ENCODE assay signal across 13 cellular contexts in the genomic region with DNA sequence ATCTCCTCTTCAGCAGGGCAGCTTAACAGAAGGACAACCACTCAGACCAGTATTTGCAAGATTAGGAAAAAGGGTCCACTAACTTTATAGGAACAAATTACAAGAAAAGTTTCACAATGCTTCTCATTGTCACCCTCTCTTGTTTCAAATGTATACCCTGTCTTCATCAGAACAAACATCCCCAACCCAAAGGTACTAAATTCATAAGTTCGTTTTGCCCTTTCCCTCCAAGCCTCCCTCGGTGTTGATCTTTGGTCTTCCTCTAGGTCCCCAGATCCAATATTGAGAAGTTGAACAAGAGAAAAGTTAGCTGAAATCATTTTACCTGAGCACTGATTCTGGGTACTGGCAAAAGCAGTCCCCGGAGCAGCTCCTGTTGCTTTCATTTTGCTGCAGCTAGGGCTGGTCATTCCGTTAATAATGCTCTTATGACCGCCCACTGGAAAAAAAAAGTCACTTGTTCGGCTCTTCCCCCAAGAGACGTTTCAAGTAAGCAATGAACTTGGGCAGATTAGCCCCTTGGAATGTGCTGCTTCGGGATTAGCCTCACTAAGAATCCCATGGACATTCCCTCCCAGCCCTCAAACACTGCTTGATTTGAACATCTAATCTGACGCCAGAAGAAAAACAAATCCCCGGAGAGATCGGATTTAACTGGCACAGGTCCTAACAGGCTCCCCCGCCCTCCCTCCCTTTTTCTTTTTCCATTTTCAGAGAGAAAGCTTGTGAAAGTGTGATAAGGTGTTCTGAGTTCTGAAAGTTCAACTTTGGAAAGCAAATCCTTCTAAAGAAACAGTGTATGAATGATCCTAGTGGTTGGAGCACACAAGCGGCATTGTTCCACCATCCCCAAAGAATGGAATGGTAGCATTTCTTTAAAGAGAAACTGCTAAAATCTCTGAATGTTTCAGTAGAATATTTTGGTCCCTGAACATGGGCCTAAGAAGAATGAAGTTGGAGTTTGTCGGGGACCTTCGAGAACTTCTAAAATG.
DNase-seq lines count a peak whose midpoint lies in the region; ATAC-seq and TF ChIP-seq lines count a peak whose summit lies in the region.
"Had no signal": no experiment of that assay in that cellular context is flagged by ENCODE, and none has a peak within 500 bp of the region (broad histone marks: within the 10 kb centered on the region; RNA-seq: fewer than 3 reads in every experiment).

No MANE protein-coding gene starts in this region.

- intact Hi-C loops in heart right ventricle (cut with DNase I) (no loop called here), psoas muscle (cut with DNase I) (no loop called here)

- ATAC-seq in heart right ventricle (peak in 7 of 8 donors; percentile 38 to 75 (median 71)), psoas muscle (no peak), GM18867 (IDR thresholded peaks at IDR 0.05; ENCODE audit: unreplicated experiment) (no peak)
- ATAC-seq: stimulated activated naive CD8-positive, alpha-beta T cell treated with anti-CD3 and anti-CD28 coated beads, Interleukin-15, Interleukin-2, amounts not matched to agents 100 U/mL and 50 U/mL, for 24 hours had no signal

- WGBS in heart right ventricle, 2 donors: 29 to 34% methylated on average over 15 of the region's 15 CpGs
- 34 to 49% (median 37%) methylated on average over 15 of the region's 15 CpGs for WGBS in psoas muscle, 3 donors

- no peak for TF ChIP-seq CTCF in heart right ventricle (IDR thresholded peaks at IDR 0.05)
- no peak for TF ChIP-seq CTCF in psoas muscle (IDR thresholded peaks at IDR 0.05)

- peak overlapping the region; percentile 78 for H3K4me3 ChIP-seq in adipocyte (ENCODE audit: low read length)
- peak overlapping the region in 9 of 10 donors; percentile 13 to 55 (median 49) for H3K4me3 ChIP-seq in heart right ventricle
- H3K4me3 ChIP-seq in psoas muscle: peak overlapping the region; percentile 52

- H3K4me1 ChIP-seq in adipocyte (ENCODE audit: control insufficient read depth, insufficient read depth, low read length): peaks cover 10% of the 10 kb centered on the region
- H3K4me1 ChIP-seq in heart right ventricle: peaks cover 0 to 6% (median 0%) of the 10 kb centered on the region in 9 donors
- no peaks in the 10 kb centered on the region for H3K4me1 ChIP-seq in psoas muscle

- DNase-seq in AG08396 (ENCODE audit: low spot score): peak; percentile 5
- no peak for DNase-seq in adipocyte (ENCODE audit: low read depth)
- peak in 1 of 2 donors; percentile 13 for DNase-seq in heart right ventricle
- DNase-seq in psoas muscle: no peak
- DNase-seq in stimulated activated CD4-positive, alpha-beta T cell treated with anti-CD3 and anti-CD28 coated beads, Interleukin-4, amount 100 ng/mL, for 1 hour: no peak
- DNase-seq in hepatic stellate cell (ENCODE audit: low spot score): no peak
- DNase-seq in stimulated activated CD4-positive, alpha-beta T cell treated with anti-CD3 and anti-CD28 coated beads, Interleukin-2, amount 100 ng/mL, for 48 hours: no peak
- DNase-seq: CD4-positive, CD25-positive, alpha-beta regulatory T cell; effector CD8-positive, alpha-beta T cell; Kasumi-1; stimulated activated naive CD8-positive, alpha-beta T cell treated with anti-CD3 and anti-CD28 coated beads, Interleukin-15, Interleukin-2, amounts not matched to agents 100 U/mL and 50 U/mL, for 24 hours had no signal

- H3K27me3 ChIP-seq in adipocyte (replicated peaks; ENCODE audit: control insufficient read depth, insufficient read depth, low read length) (no peaks in the 10 kb centered on the region), heart right ventricle (peaks cover 0 to 4% (median 0%) of the 10 kb centered on the region in 7 donors), psoas muscle (ENCODE audit: insufficient read depth in 3 of 3, low read length in 2 of 3) (peaks cover 0 to 4% (median 0%) of the 10 kb centered on the region in 3 donors)

- H3K36me3 ChIP-seq in adipocyte (ENCODE audit: control insufficient read depth, insufficient read depth, low read length, severe bottlenecking): no peaks in the 10 kb centered on the region
- no peaks in the 10 kb centered on the region for H3K36me3 ChIP-seq in heart right ventricle
- H3K36me3 ChIP-seq in psoas muscle (ENCODE audit: insufficient read depth in 1 of 2, low read depth in 1 of 2): no peaks in the 10 kb centered on the region

- H3K9ac ChIP-seq in adipocyte (ENCODE audit: low read length): peak overlapping the region; percentile 70

- H3K27ac ChIP-seq in heart right ventricle (peak overlapping the region in 1 of 10 donors; percentile 49), psoas muscle (no peak overlapping the region)
- H3K27ac ChIP-seq: RWPE1 had no signal

- H3K9me3 ChIP-seq in adipocyte (ENCODE audit: control insufficient read depth, low read length): no peaks in the 10 kb centered on the region
- peaks cover 0 to 2% (median 0%) of the 10 kb centered on the region in 11 donors for H3K9me3 ChIP-seq in heart right ventricle
- H3K9me3 ChIP-seq in psoas muscle: no peaks in the 10 kb centered on the region

Comparison
In these comparisons a context has a peak if more than half of its experiments do, and no peak if none do; other contexts are left out.
1. ATAC-seq: peak in heart right ventricle (7 of 8); none in psoas muscle (0 of 4) and GM18867 (single experiment).
2. Peak in every context shown above with its lines, with median percentiles within 50 percentile points of each other: H3K4me3 ChIP-seq.